Comparison of ENCODE assay signal across 8 cellular contexts in the genomic region with DNA sequence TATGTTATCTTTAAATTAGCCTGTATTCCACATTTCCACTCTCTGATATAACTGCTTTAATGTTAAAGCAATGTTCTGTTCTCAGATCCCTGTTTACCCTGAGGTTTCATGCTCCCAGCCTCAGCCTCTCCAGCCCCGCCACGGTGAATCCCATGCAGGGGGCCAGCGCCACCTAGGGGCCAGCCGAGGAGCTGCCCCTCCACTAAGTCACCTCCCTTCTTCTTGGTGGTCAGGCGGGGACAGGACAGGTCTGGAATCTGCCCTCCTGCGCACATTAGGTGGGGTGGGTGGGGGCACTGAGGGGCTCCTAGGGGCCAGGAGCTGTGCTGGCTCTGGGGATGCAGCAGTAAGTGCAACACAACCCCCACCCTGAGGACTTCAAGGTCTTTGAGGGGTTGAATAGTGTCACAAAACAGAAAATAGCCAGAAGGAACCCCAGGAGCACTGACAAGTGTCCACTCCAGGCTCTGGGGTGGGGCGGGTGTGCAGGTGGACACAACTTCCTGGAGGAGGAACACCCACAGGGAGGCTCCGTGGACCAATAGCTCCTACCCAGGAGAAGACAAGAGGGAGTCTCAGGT.
A peak's percentile ranks its signal among the peaks of the same experiment; 100 is the strongest.
DNase-seq lines count a peak whose midpoint lies in the region; ATAC-seq and TF ChIP-seq lines count a peak whose summit lies in the region.

No MANE protein-coding gene starts in this region.

- CTCF ChIA-PET in RWPE1 (lab: Yijun Ruan, JAX): interaction anchor here (0.5 to 1.8 kb wide), 40 partner anchors 9 to 805 kb away, joined by 3 to 13 read pairs (median 4); a partner anchor contains a TSS

- no peaks in the 10 kb centered on the region for H3K9me3 ChIP-seq in neutrophil

- no peak for ATAC-seq in GM21786 (IDR thresholded peaks at IDR 0.05; ENCODE audit: unreplicated experiment)

- no peak for DNase-seq in LNCaP clone FGC (ENCODE audit: low read depth)
- peak; percentile 88 for DNase-seq in RWPE1 (ENCODE audit: low spot score)
- peak; percentile 70 to 71 for DNase-seq in activated T-helper 1 cell treated with anti-CD3 and anti-CD28 coated beads, Interleukin-2, amount 50 U/mL, for 16 hours (ENCODE audit: low read depth in 1 of 2, low spot score in 1 of 2)
- DNase-seq in fibroblast of the aortic adventitia (ENCODE audit: low read depth): peak; percentile 80
- peak; percentile 88 for DNase-seq in superior temporal gyrus (ENCODE audit: extremely low spot score)

- peaks cover 8 to 15% of the 10 kb centered on the region in 2 experiments for H3K4me1 ChIP-seq in neutrophil (ENCODE audit: control insufficient read depth in 1 of 2, insufficient read depth in 1 of 2, low read depth in 1 of 2, low read length in 1 of 2)

- no peaks in the 10 kb centered on the region for H3K27me3 ChIP-seq in neutrophil

- no peaks in the 10 kb centered on the region for H3K36me3 ChIP-seq in neutrophil

- TF ChIP-seq CTCF in GM12873 (IDR thresholded peaks at IDR 0.05; ENCODE audit: insufficient read depth, low read depth, low read length, missing control alignments): peak; percentile 98
- peak; percentile 98 for TF ChIP-seq CTCF in LNCaP clone FGC (IDR thresholded peaks at IDR 0.05; ENCODE audit: control insufficient read depth, extremely low read depth, insufficient read depth)
- peak; percentile 98 for TF ChIP-seq CTCF in RWPE1 (conservative IDR thresholded peaks at IDR 0.05; ENCODE audit: low read depth)
- peak; percentile 99 for TF ChIP-seq CTCF in fibroblast of the aortic adventitia (IDR thresholded peaks at IDR 0.05; ENCODE audit: insufficient read depth, low read length)
- TF ChIP-seq CTCF in neutrophil (IDR thresholded peaks at IDR 0.05): peak; percentile 96

- POLR2A ChIA-PET in RWPE1 (lab: Yijun Ruan, JAX; ENCODE audit: low non-redundant PET): no interaction called here

- no peak overlapping the region for H3K27ac ChIP-seq in RWPE1
- H3K27ac ChIP-seq in neutrophil: no peak overlapping the region

- H3K4me3 ChIP-seq in LNCaP clone FGC (ENCODE audit: low read depth, low read length) (no peak overlapping the region), fibroblast of the aortic adventitia (ENCODE audit: low read depth, low read length) (no peak overlapping the region), neutrophil (ENCODE audit: low read depth in 1 of 2, low read length in 1 of 2) (no peak overlapping the region)
